In genomic region chr12:121388421-121388981, GRCh38 we compare ENCODE assay signal across 12 cellular contexts. TPM values are rescaled to one million over a fixed set of nuclear protein-coding genes. Genes with fewer than 3 reads are reported as not detected.
DNase-seq lines count a peak whose midpoint lies in the region; TF ChIP-seq lines count a peak whose summit lies in the region.
"Had no signal": no experiment of that assay in that cellular context is flagged by ENCODE, and none has a peak within 500 bp of the region (broad histone marks: within the 10 kb centered on the region; RNA-seq: fewer than 3 reads in every experiment).

No MANE protein-coding gene starts in this region.

- peaks cover 0 to 26% (median 13%) of the 10 kb centered on the region in 10 experiments; a peak in 16 of 20 replicates for H3K4me1 ChIP-seq in BLaER1 treated with 17β-estradiol and CSF1 and Interleukin-3, amounts not matched to agents 10 nM and 100 nM
- peaks cover 0 to 12% (median 3%) of the 10 kb centered on the region in 6 donors for H3K4me1 ChIP-seq in spleen

- H4K20me1 ChIP-seq in BLaER1 treated with 17β-estradiol and CSF1 and Interleukin-3, amounts not matched to agents 10 nM and 100 nM: no peaks in the 10 kb centered on the region

- no peaks in the 10 kb centered on the region for H3K36me3 ChIP-seq in BLaER1 treated with 17β-estradiol and CSF1 and Interleukin-3, amounts not matched to agents 10 nM and 100 nM
- H3K36me3 ChIP-seq in spleen: no peaks in the 10 kb centered on the region

- H3K9ac ChIP-seq in BLaER1 treated with 17β-estradiol and CSF1 and Interleukin-3, amounts not matched to agents 10 nM and 100 nM: peak overlapping the region in 4 of 11 experiments; percentile 10 to 57 (median 44); a peak in 7 of 22 replicates

- peak overlapping the region in 8 of 11 experiments; percentile 8 to 74 (median 42); a peak in 14 of 22 replicates for H3K4me2 ChIP-seq in BLaER1 treated with 17β-estradiol and CSF1 and Interleukin-3, amounts not matched to agents 10 nM and 100 nM

- H3K9me3 ChIP-seq in BLaER1 treated with 17β-estradiol and CSF1 and Interleukin-3, amounts not matched to agents 10 nM and 100 nM (replicated peaks in 1 of 11): no peaks in the 10 kb centered on the region
- H3K9me3 ChIP-seq in spleen: no peaks in the 10 kb centered on the region

- no peaks in the 10 kb centered on the region for H3K27me3 ChIP-seq in BLaER1 treated with 17β-estradiol and CSF1 and Interleukin-3, amounts not matched to agents 10 nM and 100 nM
- H3K27me3 ChIP-seq in spleen (replicated peaks in 1 of 7): no peaks in the 10 kb centered on the region

- peak overlapping the region in 9 of 11 experiments; percentile 21 to 74 (median 65); a peak in 16 of 22 replicates for H3K27ac ChIP-seq in BLaER1 treated with 17β-estradiol and CSF1 and Interleukin-3, amounts not matched to agents 10 nM and 100 nM
- no peak overlapping the region for H3K27ac ChIP-seq in spleen

- DNase-seq in HPDE6-E6E7 (ENCODE audit: extremely low spot score) (peak; percentile 64), UCSD-AML1 (lab: John Stamatoyannopoulos, UW; ENCODE audit: unreplicated experiment) (peak; percentile 22), iris pigment epithelial cell (ENCODE audit: low read depth) (peak; percentile 79), spleen (no peak), NCI-H146 (lab: John Stamatoyannopoulos, UW) (no peak), HEK293T (ENCODE audit: extremely low spot score) (no peak)
- no peak for DNase-seq in activated naive CD4-positive, alpha-beta T cell treated with anti-CD3 and anti-CD28 coated beads, Interleukin-2, amount 50 U/mL, for 16 hours
- DNase-seq: activated naive CD4-positive, alpha-beta T cell treated with Interleukin-2 at 50 U/mL for 16 hours; left ventricle myocardium superior; NCI-H2171; retina had no signal

- TF ChIP-seq POLR2A in spleen (IDR thresholded peaks at IDR 0.05): no peak

- WGBS in spleen, 5 donors: 47 to 61% (median 54%) methylated on average over 5 of the region's 5 CpGs

- POLR2A ChIA-PET in HEK293T (lab: Yijun Ruan, JAX): interaction anchor here (1.2 kb wide), 1 partner anchor 12 kb away, joined by 5 read pairs; the partner anchor contains the start of gene RNF34

- CTCF ChIA-PET in HEK293T (lab: Yijun Ruan, JAX): no interaction called here

- H3K4me3 ChIP-seq in BLaER1 treated with 17β-estradiol and CSF1 and Interleukin-3, amounts not matched to agents 10 nM and 100 nM: no peak overlapping the region
- H3K4me3 ChIP-seq in spleen: no peak overlapping the region

- intact Hi-C loops in spleen (cut with DNase I; ENCODE audit: low total_unique reads): no loop called here

- no peak for TF ChIP-seq CTCF in spleen (IDR thresholded peaks at IDR 0.05 in 8 of 11, conservative IDR thresholded peaks at IDR 0.05 in 3 of 11)

TF ChIP-seq in HEK293T, 16 proteins besides CTCF, POLR2A, EP300 and RAD21:
- TF ChIP-seq LEF1 (IDR thresholded peaks at IDR 0.05; ENCODE audit: borderline replicate concordance) (no peak), SP1 (IDR thresholded peaks at IDR 0.05) (no peak), CTBP1 (IDR thresholded peaks at IDR 0.05; ENCODE audit: borderline replicate concordance) (no peak), BHLHE40 (IDR thresholded peaks at IDR 0.05; ENCODE audit: borderline replicate concordance) (no peak), ZNF384 (IDR thresholded peaks at IDR 0.05) (no peak), HDGF (IDR thresholded peaks at IDR 0.05; ENCODE audit: borderline replicate concordance) (no peak), SUZ12 (IDR thresholded peaks at IDR 0.05) (no peak), TARDBP (IDR thresholded peaks at IDR 0.05) (no peak), FOXM1 (IDR thresholded peaks at IDR 0.05; ENCODE audit: borderline replicate concordance) (no peak), ELF4 (IDR thresholded peaks at IDR 0.05) (no peak), ARNT (IDR thresholded peaks at IDR 0.05) (no peak), L3MBTL2 (conservative IDR thresholded peaks at IDR 0.05) (no peak), FOXA1 (IDR thresholded peaks at IDR 0.05) (no peak), FOXK2 (IDR thresholded peaks at IDR 0.05) (no peak), NFRKB (IDR thresholded peaks at IDR 0.05) (no peak)
- TF ChIP-seq, protein P1, sequence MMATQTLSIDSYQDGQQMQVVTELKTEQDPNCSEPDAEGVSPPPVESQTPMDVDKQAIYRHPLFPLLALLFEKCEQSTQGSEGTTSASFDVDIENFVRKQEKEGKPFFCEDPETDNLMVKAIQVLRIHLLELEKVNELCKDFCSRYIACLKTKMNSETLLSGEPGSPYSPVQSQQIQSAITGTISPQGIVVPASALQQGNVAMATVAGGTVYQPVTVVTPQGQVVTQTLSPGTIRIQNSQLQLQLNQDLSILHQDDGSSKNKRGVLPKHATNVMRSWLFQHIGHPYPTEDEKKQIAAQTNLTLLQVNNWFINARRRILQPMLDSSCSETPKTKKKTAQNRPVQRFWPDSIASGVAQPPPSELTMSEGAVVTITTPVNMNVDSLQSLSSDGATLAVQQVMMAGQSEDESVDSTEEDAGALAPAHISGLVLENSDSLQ (IDR thresholded peaks at IDR 0.05): no peak

RNA-seq across cellular contexts. Expression of gene RNF34, which starts 11.4 kb away (rescaled TPM):
- total RNA-seq in spleen: 10 to 100 TPM; 47.3 to 62.6 (median 57.5) TPM
- polyA plus RNA-seq in spleen: 10 to 100 TPM; 20.8 to 31.6 (median 23.3) TPM

RNA-seq across cellular contexts. Expression of gene ANAPC5, which starts 36.3 kb away (rescaled TPM):
- total RNA-seq in spleen: 100 to 1,000 TPM in 6 of 7 donors, 10 to 100 TPM in 1; 97.5 to 162 (median 139) TPM
- polyA plus RNA-seq in spleen: 100 to 1,000 TPM; 117 to 185 (median 145) TPM

Comparison
In these comparisons a context has a peak if more than half of its experiments do, and no peak if none do; other contexts are left out.
1. H3K27ac ChIP-seq: peak in BLaER1 treated with 17β-estradiol and CSF1 and Interleukin-3, amounts not matched to agents 10 nM and 100 nM (9 of 11); none in spleen (0 of 8).
2. DNase-seq: peak in HPDE6-E6E7 (single experiment), UCSD-AML1 (single experiment) and iris pigment epithelial cell (single experiment); none in spleen (single experiment), NCI-H146 (single experiment), activated naive CD4-positive, alpha-beta T cell treated with anti-CD3 and anti-CD28 coated beads, Interleukin-2, amount 50 U/mL, for 16 hours (single experiment) and HEK293T (single experiment).